In genomic region chr11:103602846-103603245, GRCh38 we compare ENCODE assay signal across 27 cellular contexts.
"Had no signal": no experiment of that assay in that cellular context is flagged by ENCODE, and none has a peak within 500 bp of the region (broad histone marks: within the 10 kb centered on the region; RNA-seq: fewer than 3 reads in every experiment).

No MANE protein-coding gene starts in this region.

- H3K27me3 ChIP-seq: brain microvascular endothelial cell, esophagus muscularis mucosa, foreskin keratinocyte, gastrocnemius medialis, heart left ventricle had no signal

- H3K36me3 ChIP-seq: brain microvascular endothelial cell, esophagus muscularis mucosa, gastrocnemius medialis, heart left ventricle had no signal

- ATAC-seq: activated CD8-positive, alpha-beta T cell treated with anti-CD3 and anti-CD28 coated beads for 36 hours; activated T-cell treated with anti-CD3 and anti-CD28 coated beads, Interleukin-2, amount 50 U/mL, for 4 hours; activated T-helper 17 cell treated with anti-CD3 and anti-CD28 coated beads, Interleukin-2, amount 50 U/mL, for 72 hours; foreskin keratinocyte; gastrocnemius medialis; heart left ventricle; WTC11 had no signal

- H3K4me1 ChIP-seq: esophagus muscularis mucosa, foreskin keratinocyte, gastrocnemius medialis, heart left ventricle had no signal

- H3K4me3 ChIP-seq: coronary artery, dorsolateral prefrontal cortex, esophagus muscularis mucosa, gastrocnemius medialis, heart left ventricle had no signal

- H3K9me3 ChIP-seq: esophagus muscularis mucosa, gastrocnemius medialis, heart left ventricle had no signal

- DNase-seq: activated CD4-positive, alpha-beta T cell treated with anti-CD3 and anti-CD28 coated beads for 1 hour; activated CD4-positive, alpha-beta T cell treated with anti-CD3 and anti-CD28 coated beads for 4 hours; activated CD4-positive, alpha-beta T cell treated with anti-CD3 and anti-CD28 coated beads, Interleukin-2, amount 10 ng/mL, durations not matched to agents 7 days and 5 days; activated CD4-positive, alpha-beta T cell treated with anti-CD3 and anti-CD28 coated beads, Interleukin-2, amount 50 U/mL, for 48 hours; activated CD8-positive, alpha-beta memory T cell treated with anti-CD3 and anti-CD28 coated beads for 24 hours; activated CD8-positive, alpha-beta T cell treated with anti-CD3 and anti-CD28 coated beads for 36 hours; activated effector memory CD4-positive, alpha-beta T cell treated with Interleukin-2 at 50 U/mL for 16 hours; activated gamma-delta T cell treated with Interleukin-2 at 50 U/mL for 16 hours; activated naive CD4-positive, alpha-beta T cell treated with anti-CD3 and anti-CD28 coated beads, Interleukin-2, amount 50 U/mL, for 16 hours; activated naive CD4-positive, alpha-beta T cell treated with Interleukin-2 at 50 U/mL for 16 hours; activated T-cell treated with anti-CD3 and anti-CD28 coated beads, Interleukin-2, amount 50 U/mL, for 4 hours; amniotic stem cell; anterior cingulate cortex; brain microvascular endothelial cell; dorsolateral prefrontal cortex; effector memory CD4-positive, alpha-beta T cell; erythroblast; foreskin keratinocyte; gastrocnemius medialis; glutamatergic neuron; heart left ventricle; hypothalamus; T1000 had no signal

- H3K27ac ChIP-seq: brain microvascular endothelial cell, coronary artery, dorsolateral prefrontal cortex, esophagus muscularis mucosa, foreskin keratinocyte, gastrocnemius medialis, heart left ventricle had no signal
